ENCODE assay signal across 8 cellular contexts in the genomic region with DNA sequence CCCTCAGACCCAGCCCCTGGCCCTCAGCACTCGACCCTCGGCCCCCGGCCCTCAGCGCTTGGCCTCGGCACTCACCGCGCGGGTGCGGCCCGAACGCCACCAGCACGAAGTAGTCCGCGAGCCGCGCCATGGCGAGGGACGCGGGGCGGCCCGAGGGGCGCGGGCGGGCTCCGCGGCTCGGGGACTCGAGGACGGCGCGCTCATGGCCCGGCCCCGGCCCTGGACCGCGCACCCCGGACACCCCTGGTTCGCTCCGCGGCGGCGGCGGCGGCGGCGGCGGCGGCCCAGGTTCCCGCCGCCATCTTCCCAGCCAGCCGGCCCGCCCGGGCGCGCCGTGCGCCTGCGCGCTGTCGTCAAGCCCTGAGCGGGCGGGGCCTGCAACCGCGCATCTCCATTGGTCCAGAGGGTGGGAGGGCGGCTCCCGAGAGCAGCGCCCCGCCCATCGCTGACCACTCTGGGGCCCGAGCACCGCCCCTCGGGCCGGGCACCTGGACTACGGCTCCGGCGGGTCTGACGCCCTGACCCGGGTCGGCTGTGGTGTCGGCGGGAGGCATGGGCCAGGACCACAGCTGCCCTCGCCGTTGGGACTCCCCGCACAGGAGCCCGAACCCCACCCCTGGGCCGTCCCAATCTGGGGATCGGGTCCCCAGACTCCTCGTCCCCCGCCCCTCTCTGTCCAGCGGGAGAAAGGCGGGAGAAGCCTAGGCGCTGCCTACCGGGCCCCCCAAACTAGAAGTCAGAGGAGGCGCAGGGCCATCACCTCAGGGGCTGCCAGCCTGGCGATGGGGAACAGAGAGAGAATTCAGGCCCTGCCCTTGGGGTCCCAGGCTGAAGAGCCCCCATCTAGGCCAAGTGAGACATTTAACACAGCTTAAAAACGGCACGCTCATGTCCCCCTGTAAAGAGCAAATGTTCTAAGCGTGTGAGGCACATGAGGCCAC.
DNase-seq lines count a peak whose midpoint lies in the region; ATAC-seq and TF ChIP-seq lines count a peak whose summit lies in the region.

A gene with protein sequence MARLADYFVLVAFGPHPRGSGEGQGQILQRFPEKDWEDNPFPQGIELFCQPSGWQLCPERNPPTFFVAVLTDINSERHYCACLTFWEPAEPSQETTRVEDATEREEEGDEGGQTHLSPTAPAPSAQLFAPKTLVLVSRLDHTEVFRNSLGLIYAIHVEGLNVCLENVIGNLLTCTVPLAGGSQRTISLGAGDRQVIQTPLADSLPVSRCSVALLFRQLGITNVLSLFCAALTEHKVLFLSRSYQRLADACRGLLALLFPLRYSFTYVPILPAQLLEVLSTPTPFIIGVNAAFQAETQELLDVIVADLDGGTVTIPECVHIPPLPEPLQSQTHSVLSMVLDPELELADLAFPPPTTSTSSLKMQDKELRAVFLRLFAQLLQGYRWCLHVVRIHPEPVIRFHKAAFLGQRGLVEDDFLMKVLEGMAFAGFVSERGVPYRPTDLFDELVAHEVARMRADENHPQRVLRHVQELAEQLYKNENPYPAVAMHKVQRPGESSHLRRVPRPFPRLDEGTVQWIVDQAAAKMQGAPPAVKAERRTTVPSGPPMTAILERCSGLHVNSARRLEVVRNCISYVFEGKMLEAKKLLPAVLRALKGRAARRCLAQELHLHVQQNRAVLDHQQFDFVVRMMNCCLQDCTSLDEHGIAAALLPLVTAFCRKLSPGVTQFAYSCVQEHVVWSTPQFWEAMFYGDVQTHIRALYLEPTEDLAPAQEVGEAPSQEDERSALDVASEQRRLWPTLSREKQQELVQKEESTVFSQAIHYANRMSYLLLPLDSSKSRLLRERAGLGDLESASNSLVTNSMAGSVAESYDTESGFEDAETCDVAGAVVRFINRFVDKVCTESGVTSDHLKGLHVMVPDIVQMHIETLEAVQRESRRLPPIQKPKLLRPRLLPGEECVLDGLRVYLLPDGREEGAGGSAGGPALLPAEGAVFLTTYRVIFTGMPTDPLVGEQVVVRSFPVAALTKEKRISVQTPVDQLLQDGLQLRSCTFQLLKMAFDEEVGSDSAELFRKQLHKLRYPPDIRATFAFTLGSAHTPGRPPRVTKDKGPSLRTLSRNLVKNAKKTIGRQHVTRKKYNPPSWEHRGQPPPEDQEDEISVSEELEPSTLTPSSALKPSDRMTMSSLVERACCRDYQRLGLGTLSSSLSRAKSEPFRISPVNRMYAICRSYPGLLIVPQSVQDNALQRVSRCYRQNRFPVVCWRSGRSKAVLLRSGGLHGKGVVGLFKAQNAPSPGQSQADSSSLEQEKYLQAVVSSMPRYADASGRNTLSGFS (N-terminal part only) (minus strand): TSS at position 325 of the 941 bp plus-strand sequence. CDS start 195 bp downstream, at position 130.

- peaks cover 8% of the 10 kb centered on the region for H3K4me1 ChIP-seq in iPS-15b (ENCODE audit: control insufficient read depth, insufficient read depth, low read length)

- in situ Hi-C loops in T47D (cut with HindIII; ENCODE audit: low pct_unique_long_range_greater_than_20kb, low sequenced_read_pairs) = no loop called here

- H3K4me3 ChIP-seq in iPS-15b (ENCODE audit: low read depth, low read length) (peak within 1 kb of the TSS; percentile 60), skeletal muscle cell (ENCODE audit: low read depth, low read length) (peak within 1 kb of the TSS; percentile 66)

- H3K9ac ChIP-seq in iPS-15b (ENCODE audit: low read depth, low read length) = peak within 1 kb of the TSS; percentile 54

- ATAC-seq in GM18511 (IDR thresholded peaks at IDR 0.05; ENCODE audit: unreplicated experiment) (peak; percentile 62), HG02973 (IDR thresholded peaks at IDR 0.05; ENCODE audit: unreplicated experiment) (peak; percentile 62)

- TF ChIP-seq CTCF in VCaP (conservative IDR thresholded peaks at IDR 0.05) = no peak

- peak within 1 kb of the TSS; percentile 63 for H3K27ac ChIP-seq in VCaP

- peaks cover 14% of the 10 kb centered on the region for H3K36me3 ChIP-seq in iPS-15b (ENCODE audit: control insufficient read depth, insufficient read depth, low read length)

- peaks cover 3% of the 10 kb centered on the region for H3K27me3 ChIP-seq in iPS-15b (ENCODE audit: control insufficient read depth, insufficient read depth, low read length)

- no peaks in the 10 kb centered on the region for H3K9me3 ChIP-seq in iPS-15b (ENCODE audit: control insufficient read depth, insufficient read depth, low read length)

- DNase-seq in NCI-H2171 (lab: John Stamatoyannopoulos, UW) (peak; percentile 87), T47D (ENCODE audit: low read depth in 1 of 2, low spot score in 1 of 2) (peak; percentile 89 to 95), skeletal muscle cell (ENCODE audit: low read depth) (peak; percentile 49), NCI-H187 treated with DMSO at 0.1 percent for 48 hours (lab: John Stamatoyannopoulos, UW) (no peak)
